Comparison of ENCODE assay signal across 11 cellular contexts in the genomic region with DNA sequence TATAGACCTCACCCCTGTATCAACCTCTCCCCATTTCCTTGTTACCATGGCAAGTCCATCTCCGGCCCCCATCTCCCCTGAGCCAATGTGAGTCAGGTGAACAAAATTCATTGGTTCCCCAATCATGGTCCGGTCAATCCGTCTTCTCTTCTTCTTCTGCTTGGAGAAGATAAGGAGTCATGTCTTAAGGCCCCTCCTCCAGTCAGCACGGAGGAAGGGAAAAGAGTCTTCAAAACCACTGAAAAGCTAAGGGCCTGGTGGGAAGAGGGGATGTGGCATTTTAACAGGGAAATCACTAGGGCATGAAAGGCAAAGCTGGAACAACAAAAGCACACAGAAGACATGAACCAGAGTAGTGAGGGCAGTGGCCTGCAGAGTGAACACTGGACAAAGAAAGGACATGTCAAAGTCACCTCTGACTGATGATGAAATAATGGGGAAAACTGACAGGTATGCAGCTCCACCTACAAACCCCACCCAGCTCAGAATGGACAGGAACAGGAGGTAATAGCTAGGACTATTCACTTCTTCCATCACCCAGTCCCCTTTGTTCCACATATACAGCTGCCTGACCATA. TPM values are rescaled to one million over a fixed set of nuclear protein-coding genes. Genes with fewer than 3 reads are reported as not detected.
DNase-seq lines count a peak whose midpoint lies in the region; ATAC-seq and TF ChIP-seq lines count a peak whose summit lies in the region.
"Had no signal": no experiment of that assay in that cellular context is flagged by ENCODE, and none has a peak within 500 bp of the region (broad histone marks: within the 10 kb centered on the region; RNA-seq: fewer than 3 reads in every experiment).

No MANE protein-coding gene starts in this region.

- intact Hi-C loops in left cardiac atrium (cut with DNase I) = loop anchor here in 1 of 2 donors (10.0 kb wide), 1 partner anchor 50 kb away; a partner anchor contains a TSS

- H3K27ac Mint-ChIP-seq in activated naive CD8-positive, alpha-beta T cell treated with anti-CD3 and anti-CD28 coated beads for 36 hours = peak overlapping the region; percentile 95
- peak overlapping the region; percentile 79 for H3K27ac Mint-ChIP-seq in type B pancreatic cell

- H3K36me3 ChIP-seq in right atrium auricular region (peaks cover 58% of the 10 kb centered on the region), muscle layer of colon (ENCODE audit: insufficient read depth, low read length) (peaks cover 42% of the 10 kb centered on the region), H7 (replicated peaks; ENCODE audit: control insufficient read depth, insufficient read depth, low read length) (peaks cover 33% of the 10 kb centered on the region)

- H3K36me3 Mint-ChIP-seq in activated naive CD8-positive, alpha-beta T cell treated with anti-CD3 and anti-CD28 coated beads for 36 hours = peaks cover 70% of the 10 kb centered on the region
- peaks cover 25% of the 10 kb centered on the region for H3K36me3 Mint-ChIP-seq in type B pancreatic cell

- H3K4me3 Mint-ChIP-seq in activated naive CD8-positive, alpha-beta T cell treated with anti-CD3 and anti-CD28 coated beads for 36 hours = peak overlapping the region; percentile 32
- H3K4me3 Mint-ChIP-seq in type B pancreatic cell = peak overlapping the region; percentile 59

- H3K9ac ChIP-seq in muscle layer of colon (ENCODE audit: low read length) = no peak overlapping the region

- H3K4me1 Mint-ChIP-seq in activated naive CD8-positive, alpha-beta T cell treated with anti-CD3 and anti-CD28 coated beads for 36 hours = peaks cover 53% of the 10 kb centered on the region
- H3K4me1 Mint-ChIP-seq in type B pancreatic cell (ENCODE audit: unreplicated experiment) = peaks cover 28% of the 10 kb centered on the region

- TF ChIP-seq CTCF in right atrium auricular region (IDR thresholded peaks at IDR 0.05) = no peak
- no peak for TF ChIP-seq CTCF in type B pancreatic cell (conservative IDR thresholded peaks at IDR 0.05)

- no peaks in the 10 kb centered on the region for H3K27me3 ChIP-seq in right atrium auricular region
- H3K27me3 ChIP-seq in muscle layer of colon (ENCODE audit: control insufficient read depth in 1 of 2, insufficient read depth in 2 of 2, low read length in 2 of 2) = no peaks in the 10 kb centered on the region
- H3K27me3 ChIP-seq in H7 (ENCODE audit: control insufficient read depth, insufficient read depth, low read length) = no peaks in the 10 kb centered on the region

- H3K4me1 ChIP-seq in right atrium auricular region = peaks cover 0 to 42% of the 10 kb centered on the region in 2 donors
- peaks cover 30% of the 10 kb centered on the region for H3K4me1 ChIP-seq in muscle layer of colon (ENCODE audit: insufficient read depth, low read length)

- H3K9me3 Mint-ChIP-seq in activated naive CD8-positive, alpha-beta T cell treated with anti-CD3 and anti-CD28 coated beads for 36 hours = no peaks in the 10 kb centered on the region
- H3K9me3 Mint-ChIP-seq in type B pancreatic cell = no peaks in the 10 kb centered on the region

- ATAC-seq in left cardiac atrium = no peak

- H3K9me3 ChIP-seq in right atrium auricular region (no peaks in the 10 kb centered on the region), muscle layer of colon (ENCODE audit: low read length) (no peaks in the 10 kb centered on the region)

- H3K27ac ChIP-seq in right atrium auricular region = peak overlapping the region; percentile 32 to 96
- peak overlapping the region; percentile 28 for H3K27ac ChIP-seq in muscle layer of colon (ENCODE audit: low read depth, low read length)

- H3K4me3 ChIP-seq in right atrium auricular region = no peak overlapping the region
- no peak overlapping the region for H3K4me3 ChIP-seq in muscle layer of colon (ENCODE audit: low read depth in 1 of 2, low read length in 2 of 2)
- H3K4me3 ChIP-seq in H7 (ENCODE audit: insufficient read depth, low read depth, low read length) = no peak overlapping the region

- no peaks in the 10 kb centered on the region for H3K27me3 Mint-ChIP-seq in activated naive CD8-positive, alpha-beta T cell treated with anti-CD3 and anti-CD28 coated beads for 36 hours
- no peaks in the 10 kb centered on the region for H3K27me3 Mint-ChIP-seq in type B pancreatic cell

- DNase-seq in right atrium auricular region (ENCODE audit: low spot score) (no peak), left cardiac atrium (no peak), type B pancreatic cell (ENCODE audit: extremely low spot score, unreplicated experiment) (no peak), DMS53 (lab: John Stamatoyannopoulos, UW) (no peak), H7 (no peak), NCI-H187 treated with DMSO at 0.1 percent for 48 hours (lab: John Stamatoyannopoulos, UW) (no peak)
- DNase-seq in activated naive CD8-positive, alpha-beta T cell treated with anti-CD3 and anti-CD28 coated beads for 36 hours = no peak
- DNase-seq: effector CD4-positive, alpha-beta T cell; NCI-H1105 treated with DMSO at 0.1 percent for 48 hours; NK-92 treated with Interleukin-12 subunit alpha and Interleukin-12 subunit beta, amount 100 ng/mL, for 24 hours had no signal

RNA-seq across cellular contexts. Expression of a gene that starts 4.4 kb away (rescaled TPM):
- total RNA-seq in right atrium auricular region (10 to 100 TPM; 18.2 to 37.5 TPM), left cardiac atrium (10 to 100 TPM; 36.5 to 55.3 TPM), type B pancreatic cell (ENCODE audit: low replicate concordance) (109 and 176 TPM in 2 replicates)
- total RNA-seq in activated naive CD8-positive, alpha-beta T cell treated with anti-CD3 and anti-CD28 coated beads for 36 hours = 100 to 1,000 TPM; 128 TPM
- 72.1 and 78.6 TPM in 2 replicates for total RNA-seq in H7 (2014; rRNA removed; shearing (Covaris generic))

RNA-seq across cellular contexts. Expression of a gene that starts 5.1 kb away (rescaled TPM):
- 10 to 100 TPM in 1 of 2 donors, 1 to 10 TPM in 1; 3.5 to 10.9 TPM for total RNA-seq in right atrium auricular region
- 1 to 10 TPM; 2.0 to 2.7 TPM for total RNA-seq in left cardiac atrium
- 1 to 10 TPM; 4.9 to 5.0 TPM for total RNA-seq in activated naive CD8-positive, alpha-beta T cell treated with anti-CD3 and anti-CD28 coated beads for 36 hours
- total RNA-seq in type B pancreatic cell (ENCODE audit: low replicate concordance) = 9.0 and 17.0 TPM in 2 replicates
- 37.2 and 45.9 TPM in 2 replicates for total RNA-seq in H7 (2014; rRNA removed; shearing (Covaris generic))

RNA-seq across cellular contexts. Expression of a gene that starts 7.5 kb away (rescaled TPM):
- total RNA-seq in right atrium auricular region = 10 to 100 TPM in 1 of 2 donors, 1 to 10 TPM in 1; 8.8 to 16.2 TPM
- 1 to 10 TPM; 4.8 to 6.5 TPM for total RNA-seq in left cardiac atrium
- total RNA-seq in activated naive CD8-positive, alpha-beta T cell treated with anti-CD3 and anti-CD28 coated beads for 36 hours = 1 to 10 TPM; 1.1 to 1.2 TPM
- 4.7 and 8.6 TPM in 2 replicates for total RNA-seq in type B pancreatic cell (ENCODE audit: low replicate concordance)
- total RNA-seq in H7 (2014; rRNA removed; shearing (Covaris generic)) = 4.7 and 5.9 TPM in 2 replicates

RNA-seq across cellular contexts. Expression of a gene that starts 15.5 kb away (rescaled TPM):
- 10 to 100 TPM; 18.0 to 19.4 TPM for total RNA-seq in right atrium auricular region
- total RNA-seq in left cardiac atrium = 10 to 100 TPM; 13.4 to 15.6 TPM
- total RNA-seq in activated naive CD8-positive, alpha-beta T cell treated with anti-CD3 and anti-CD28 coated beads for 36 hours = 10 to 100 TPM; 17.9 to 19.1 TPM
- 13.6 and 14.3 TPM in 2 replicates for total RNA-seq in type B pancreatic cell (ENCODE audit: low replicate concordance)
- 4.0 and 5.8 TPM in 2 replicates for total RNA-seq in H7 (2014; rRNA removed; shearing (Covaris generic))

RNA-seq across cellular contexts. Expression of a gene that starts 18.7 kb away (rescaled TPM):
- total RNA-seq in right atrium auricular region (under 1 TPM; 0.22 to 0.24 TPM), left cardiac atrium (under 1 TPM; 0.15 to 0.16 TPM), type B pancreatic cell (ENCODE audit: low replicate concordance) (27.7 and 70.3 TPM in 2 replicates)
- under 1 TPM; 0.52 to 0.54 TPM for total RNA-seq in activated naive CD8-positive, alpha-beta T cell treated with anti-CD3 and anti-CD28 coated beads for 36 hours
- total RNA-seq in H7 (2014; rRNA removed; shearing (Covaris generic)) = 0.48 and 0.96 TPM in 2 replicates
